ENCODE assay signal across 12 cellular contexts in genomic region chr2:196241175-196241574, GRCh38.
DNase-seq lines count a peak whose midpoint lies in the region; ATAC-seq and TF ChIP-seq lines count a peak whose summit lies in the region.
"Had no signal": no experiment of that assay in that cellular context is flagged by ENCODE, and none has a peak within 500 bp of the region (broad histone marks: within the 10 kb centered on the region; RNA-seq: fewer than 3 reads in every experiment).

No MANE protein-coding gene starts in this region.

- DNase-seq in GM10248 (ENCODE audit: extremely low spot score) (no peak), left lobe of liver (ENCODE audit: low spot score) (no peak)
- no peak for DNase-seq in central memory CD8-positive, alpha-beta T cell (ENCODE audit: low spot score in 2 of 2)
- no peak for DNase-seq in effector CD8-positive, alpha-beta T cell (lab: John Stamatoyannopoulos, UW)
- DNase-seq: activated CD8-positive, alpha-beta memory T cell treated with anti-CD3 and anti-CD28 coated beads for 24 hours; DMS 273 treated with DMSO at 0.1 percent for 48 hours; Kasumi-1; left cardiac atrium; SJCRH30 had no signal

- no peaks in the 10 kb centered on the region for H4K20me1 ChIP-seq in Loucy (ENCODE audit: insufficient read depth, low read length, poor library complexity, severe bottlenecking)

- POLR2A ChIA-PET in GM10248 (lab: Yijun Ruan, JAX): no interaction called here

- H3K9me3 ChIP-seq in Loucy (ENCODE audit: insufficient read depth, low read depth, low read length): no peaks in the 10 kb centered on the region

- CTCF ChIA-PET in GM10248 (lab: Yijun Ruan, JAX): interaction anchor here (0.8 to 2.4 kb wide), 6 partner anchors 9 to 173 kb away, joined by 3 to 10 read pairs (median 4); partner anchors contain the start of gene DNAH7

- H3K4me3 Mint-ChIP-seq in central memory CD8-positive, alpha-beta T cell: peak overlapping the region; percentile 60

- H3K79me2 ChIP-seq in Loucy (ENCODE audit: insufficient read depth, low read length): no peaks in the 10 kb centered on the region

- ATAC-seq in central memory CD8-positive, alpha-beta T cell (replicated peaks; ENCODE audit: extremely low read depth, poor library complexity, severe bottlenecking): no peak
- ATAC-seq in GM21526 (IDR thresholded peaks at IDR 0.05; ENCODE audit: low FRiP score, unreplicated experiment) (no peak), left lobe of liver (no peak)

- peak overlapping the region in 20 of 21 experiments; percentile 12 to 91 (median 76) for H3K27ac ChIP-seq in skin epidermis
- H3K27ac ChIP-seq: SJCRH30 had no signal

- no peaks in the 10 kb centered on the region for H3K27me3 ChIP-seq in Loucy (ENCODE audit: insufficient read depth, low read length, poor library complexity, severe bottlenecking)
- H3K27me3 ChIP-seq: SJCRH30 had no signal

- no peaks in the 10 kb centered on the region for H3K27me3 Mint-ChIP-seq in central memory CD8-positive, alpha-beta T cell

- TF ChIP-seq CTCF in GM10248 (IDR thresholded peaks at IDR 0.05; ENCODE audit: control extremely low read depth, extremely low read depth, low read depth, missing control alignments) (peak; percentile 23), Loucy (conservative IDR thresholded peaks at IDR 0.05; ENCODE audit: low read length) (peak; percentile 24; the same call in 1 of the 2 replicates)

- H2AFZ ChIP-seq in Loucy (ENCODE audit: low read length): no peak overlapping the region

- peaks cover 5% of the 10 kb centered on the region; the same call in 1 of the 2 replicates for H3F3A ChIP-seq in Loucy (ENCODE audit: low read depth)

- H3K4me3 ChIP-seq in Loucy (ENCODE audit: low read length, poor library complexity, severe bottlenecking) (no peak overlapping the region), skin epidermis (no peak overlapping the region)
- H3K4me3 ChIP-seq: SJCRH30 had no signal

- H3K9me2 ChIP-seq in Loucy (replicated peaks; ENCODE audit: low read depth, low read length): no peaks in the 10 kb centered on the region

- H3K4me1 Mint-ChIP-seq in central memory CD8-positive, alpha-beta T cell: peaks cover 69% of the 10 kb centered on the region

- peak overlapping the region; percentile 77 for H3K4me2 ChIP-seq in Loucy (ENCODE audit: low read depth, low read length, poor library complexity, severe bottlenecking)

- peak overlapping the region; percentile 31 for H3K9ac ChIP-seq in Loucy (ENCODE audit: low read depth, low read length, poor library complexity, severe bottlenecking)

- peaks cover 9% of the 10 kb centered on the region for H3K36me3 Mint-ChIP-seq in central memory CD8-positive, alpha-beta T cell (ENCODE audit: insufficient read depth)

- H3K4me1 ChIP-seq in Loucy (ENCODE audit: insufficient read depth, low read length, poor library complexity, severe bottlenecking): peaks cover 43% of the 10 kb centered on the region

- no peaks in the 10 kb centered on the region for H3K36me3 ChIP-seq in Loucy (ENCODE audit: insufficient read depth, low read length)
- H3K36me3 ChIP-seq: SJCRH30 had no signal

- peak overlapping the region; percentile 88 for H3K27ac Mint-ChIP-seq in central memory CD8-positive, alpha-beta T cell (ENCODE audit: low read depth)

- H3K9me3 Mint-ChIP-seq in central memory CD8-positive, alpha-beta T cell: no peaks in the 10 kb centered on the region
